In genomic region chr16:2670027-2670426, GRCh38 we compare ENCODE assay signal across 8 cellular contexts. TPM values are rescaled to one million over a fixed set of nuclear protein-coding genes. Genes with fewer than 3 reads are reported as not detected.
DNase-seq lines count a peak whose midpoint lies in the region; TF ChIP-seq lines count a peak whose summit lies in the region.
"Not testable (repeated sequence)": the region's sequence is repeated elsewhere in the genome, so short reads cannot be mapped to it uniquely, and the experiment has no call there.

No MANE protein-coding gene starts in this region.

- H3K4me1 Mint-ChIP-seq in Caco-2 (ENCODE audit: low read depth, unreplicated experiment), result not testable (repeated sequence)
- H3K4me1 Mint-ChIP-seq in immature natural killer cell, result peaks cover 29 to 30% of the 10 kb centered on the region in 2 donors

- not testable (repeated sequence) for H3K9me3 ChIP-seq in Caco-2, SK-N-SH, suprapubic skin

- not testable (repeated sequence) for H3K4me3 Mint-ChIP-seq in Caco-2 (ENCODE audit: unreplicated experiment)
- peak overlapping the region in 2 of 5 donors; percentile 38 to 52 for H3K4me3 Mint-ChIP-seq in immature natural killer cell

- H3K27ac Mint-ChIP-seq in Caco-2 (ENCODE audit: unreplicated experiment), result not testable (repeated sequence)
- H3K27ac Mint-ChIP-seq in immature natural killer cell, result peak overlapping the region in 4 of 6 donors; percentile 49 to 81 (median 68)

- DNase-seq in Caco-2, result peak; percentile 70 to 76
- DNase-seq in LNCaP clone FGC (ENCODE audit: low read depth), result not testable (repeated sequence)
- DNase-seq in SK-N-SH, result peak; percentile 22
- peak; percentile 63 for DNase-seq in activated T-cell treated with anti-CD3 and anti-CD28 coated beads for 48 hours (ENCODE audit: low read depth)
- DNase-seq in choroid plexus epithelial cell (ENCODE audit: low read depth), result peak; percentile 54
- DNase-seq in immature natural killer cell, result peak; percentile 27 to 49 (median 45)
- DNase-seq in posterior cingulate gyrus, result peak; percentile 57 to 96 (median 80)
- peak in 1 of 2 donors; percentile 82 for DNase-seq in suprapubic skin (ENCODE audit: low spot score in 2 of 2)

- not testable (repeated sequence) for H3K9ac ChIP-seq in SK-N-SH

- H3K4me1 ChIP-seq in Caco-2; SK-N-SH (ENCODE audit: control insufficient read depth in 1 of 2, insufficient read depth in 2 of 2, low read depth in 1 of 2, low read length in 1 of 2): not testable (repeated sequence)
- peaks cover 45% of the 10 kb centered on the region for H3K4me1 ChIP-seq in suprapubic skin

- H3K9me2 ChIP-seq in SK-N-SH, result not testable (repeated sequence)

- H3K27ac ChIP-seq in SK-N-SH (ENCODE audit: low read depth in 2 of 2, low read length in 1 of 2); suprapubic skin: not testable (repeated sequence)

- 0 out of 2 replicates have a peak overlapping the region, but pooled peaks have one; percentile 55 for H3K4me2 ChIP-seq in SK-N-SH

- 8% methylated on average over 14 of the region's 14 CpGs for WGBS in SK-N-SH (ENCODE audit: low lambda C conversion rate)
- WGBS in suprapubic skin, result 15% methylated on average over 5 of the region's 14 CpGs

- not testable (repeated sequence) for H3K27me3 ChIP-seq in Caco-2 (replicated peaks; ENCODE audit: control insufficient read depth, insufficient read depth, low read length); SK-N-SH (ENCODE audit: insufficient read depth); suprapubic skin

- H2AFZ ChIP-seq in SK-N-SH (ENCODE audit: low read depth), result 0 out of 2 replicates have a peak overlapping the region, but pooled peaks have one; percentile 46

- not testable (repeated sequence) for BruUV-seq in Caco-2 (replicated peaks; lab: Mats Ljungman, UMichigan)

- not testable (repeated sequence) for H3K27me3 Mint-ChIP-seq in Caco-2 (ENCODE audit: insufficient read depth, unreplicated experiment); immature natural killer cell (ENCODE audit: low read depth in 3 of 3)

- H3K36me3 Mint-ChIP-seq in Caco-2 (ENCODE audit: insufficient read depth, unreplicated experiment), result not testable (repeated sequence)
- peaks cover 4 to 22% (median 11%) of the 10 kb centered on the region in 3 donors for H3K36me3 Mint-ChIP-seq in immature natural killer cell

- TF ChIP-seq RAD21 in SK-N-SH (IDR thresholded peaks at IDR 0.05; ENCODE audit: low read length), result peak; percentile 54

- H3K4me3 ChIP-seq in Caco-2 (ENCODE audit: low read depth, low read length); LNCaP clone FGC (ENCODE audit: low read depth, low read length); SK-N-SH (ENCODE audit: low read depth in 2 of 2, low read length in 1 of 2); choroid plexus epithelial cell (ENCODE audit: low read depth, low read length): not testable (repeated sequence)
- peak overlapping the region; percentile 12 for H3K4me3 ChIP-seq in suprapubic skin

- peaks cover 25% of the 10 kb centered on the region for H3K79me2 ChIP-seq in SK-N-SH (ENCODE audit: insufficient read depth)

- intact Hi-C loops in Caco-2 (cut with micrococcal nuclease; ENCODE audit: unreplicated experiment), result not testable (repeated sequence)
- intact Hi-C loops in posterior cingulate gyrus (cut with DNase I), result loop anchor here (5.0 kb wide), 1 partner anchor 52 kb away; the partner anchor contains the start of gene PRSS27

- TF ChIP-seq EP300 in SK-N-SH (IDR thresholded peaks at IDR 0.05; ENCODE audit: borderline replicate concordance in 1 of 2, low read depth in 1 of 2, low read length in 1 of 2); suprapubic skin (IDR thresholded peaks at IDR 0.05): not testable (repeated sequence)

- not testable (repeated sequence) for H3K9me3 Mint-ChIP-seq in Caco-2 (ENCODE audit: unreplicated experiment); immature natural killer cell

- peak; percentile 63 to 66 for TF ChIP-seq CTCF in Caco-2 (IDR thresholded peaks at IDR 0.05; ENCODE audit: insufficient read depth in 1 of 2, low read depth in 1 of 2, low read length in 1 of 2, severe bottlenecking in 1 of 2, unreplicated experiment in 1 of 2)
- peak; percentile 59 for TF ChIP-seq CTCF in LNCaP clone FGC (IDR thresholded peaks at IDR 0.05; ENCODE audit: control insufficient read depth, extremely low read depth, insufficient read depth)
- TF ChIP-seq CTCF in SK-N-SH (IDR thresholded peaks at IDR 0.05), result peak; percentile 60
- peak; percentile 71 for TF ChIP-seq CTCF in choroid plexus epithelial cell (conservative IDR thresholded peaks at IDR 0.05; ENCODE audit: low read depth, low read length)
- TF ChIP-seq CTCF in suprapubic skin (IDR thresholded peaks at IDR 0.05), result peak; percentile 48 to 75

- H4K20me1 ChIP-seq in SK-N-SH (ENCODE audit: insufficient read depth), result not testable (repeated sequence)

- POLR2A ChIA-PET in Caco-2 (lab: Charles Lee); SK-N-SH (lab: Yijun Ruan, JAX): not testable (repeated sequence)

- CTCF ChIA-PET in Caco-2 (lab: Charles Lee), result not testable (repeated sequence)
- CTCF ChIA-PET in SK-N-SH (lab: Yijun Ruan, JAX), result interaction anchor here (0.6 to 1.4 kb wide), 2 partner anchors 9 to 11 kb away, joined by 3 to 4 read pairs; no protein-coding TSS in a partner anchor

- not testable (repeated sequence) for H3F3A ChIP-seq in SK-N-SH (replicated peaks; ENCODE audit: insufficient read depth)

- TF ChIP-seq POLR2A in suprapubic skin (IDR thresholded peaks at IDR 0.05), result not testable (repeated sequence)

- not testable (repeated sequence) for H3K36me3 ChIP-seq in Caco-2 (ENCODE audit: control insufficient read depth, insufficient read depth, low read length); SK-N-SH (replicated peaks in 1 of 2; ENCODE audit: control insufficient read depth in 1 of 2, insufficient read depth in 2 of 2, low read length in 1 of 2); suprapubic skin

TF ChIP-seq in SK-N-SH, 30 proteins besides CTCF, POLR2A, EP300 and RAD21:
- TF ChIP-seq SMC3 (IDR thresholded peaks at IDR 0.05; ENCODE audit: low read depth, low read length), result peak; percentile 42
TF ChIP-seq in SK-N-SH: peak in this region for 1; not testable (repeated sequence) for 29.

RNA-seq across cellular contexts. Expression of gene KCTD5, which starts 12.3 kb away (rescaled TPM):
- total RNA-seq in Caco-2 (2022) (30.4 and 33.3 TPM in 2 replicates), suprapubic skin (10 to 100 TPM; 46.3 to 84.4 (median 53.0) TPM)
- polyA plus RNA-seq in SK-N-SH (2012; rRNA removed) (53.4 and 57.1 TPM in 2 replicates), immature natural killer cell (10 to 100 TPM; 22.2 to 38.9 (median 25.9) TPM)
- 46.0 and 51.9 TPM in 2 replicates for polyA plus RNA-seq in SK-N-SH (2012; cell fraction: cytosol; rRNA removed)
- 34.3 and 71.8 TPM in 2 replicates for polyA plus RNA-seq in SK-N-SH (2012; cell fraction: nucleus; rRNA removed)

RNA-seq across cellular contexts. Expression of gene PRSS27, which starts 50.0 kb away (rescaled TPM):
- total RNA-seq in Caco-2 (2022) (0.72 and 1.1 TPM in 2 replicates), suprapubic skin (1 to 10 TPM; 1.6 to 9.5 (median 5.6) TPM)
- polyA plus RNA-seq in SK-N-SH (2012; rRNA removed) (7.6 and 7.7 TPM in 2 replicates), immature natural killer cell (under 1 TPM in 1 of 3 donors, not detected in 2; 0.18 TPM)
- 3.3 and 4.3 TPM in 2 replicates for polyA plus RNA-seq in SK-N-SH (2012; cell fraction: cytosol; rRNA removed)
- polyA plus RNA-seq in SK-N-SH (2012; cell fraction: nucleus; rRNA removed), result 17.4 and 23.0 TPM in 2 replicates
